ENCODE assay signal across 21 cellular contexts in the genomic region with DNA sequence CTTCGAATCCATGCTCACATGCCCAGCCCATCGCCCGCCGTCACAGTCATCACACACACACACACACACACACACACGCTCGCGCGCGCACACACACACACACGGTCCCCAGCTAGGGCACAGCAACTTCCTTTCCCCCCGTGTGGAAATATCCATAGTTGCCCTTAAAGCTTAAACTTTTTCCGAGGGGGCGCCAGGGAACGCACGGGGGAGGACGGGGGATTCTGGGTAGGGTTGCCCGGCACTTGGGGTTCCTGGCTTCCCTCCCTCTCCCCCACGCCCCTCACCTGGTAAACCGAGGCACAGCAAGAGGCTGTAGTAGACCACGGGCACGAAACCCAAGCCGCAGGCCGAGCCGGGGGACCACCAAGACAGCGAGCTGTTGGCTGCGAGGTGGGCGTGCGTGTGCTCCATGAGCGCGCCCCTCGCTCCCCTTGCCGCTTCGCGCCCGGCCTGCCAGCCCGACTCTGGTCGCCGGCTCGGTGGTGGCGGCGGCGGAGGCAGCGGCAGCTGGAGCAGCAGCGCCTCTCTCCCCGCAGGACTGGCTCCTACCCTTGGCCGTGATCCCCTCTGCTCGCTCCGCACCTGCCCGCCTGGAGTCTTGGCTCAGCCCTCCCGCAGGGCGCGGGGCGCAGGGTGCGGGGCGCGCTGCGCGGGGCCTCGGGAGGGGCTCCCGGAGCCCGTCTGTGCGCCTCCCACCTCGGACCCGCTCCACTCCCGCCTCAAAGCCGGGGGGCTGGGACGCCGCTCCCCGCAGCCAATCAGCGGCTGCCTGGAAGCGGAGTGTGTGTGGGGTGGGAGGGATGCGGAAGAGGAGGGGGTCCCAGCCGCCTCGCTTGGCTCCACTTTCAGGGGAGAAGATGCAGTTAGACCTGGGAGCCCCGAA. TPM values are rescaled to one million over a fixed set of nuclear protein-coding genes. Genes with fewer than 3 reads are reported as not detected.
A peak's percentile ranks its signal among the peaks of the same experiment; 100 is the strongest.
DNase-seq lines count a peak whose midpoint lies in the region; ATAC-seq and TF ChIP-seq lines count a peak whose summit lies in the region.
"Had no signal": no experiment of that assay in that cellular context is flagged by ENCODE, and none has a peak within 500 bp of the region (broad histone marks: within the 10 kb centered on the region; RNA-seq: fewer than 3 reads in every experiment).

A gene (minus strand): TSS at position 688 of the 886 bp plus-strand sequence. CDS start 274 bp downstream, at position 414.

- H3K27ac ChIP-seq in HUES48 (ENCODE audit: low read depth, low read length) (no peak within 1 kb of the TSS), endodermal cell (ENCODE audit: low read depth, low read length) (no peak within 1 kb of the TSS), mesodermal cell (ENCODE audit: low read depth, low read length, severe bottlenecking) (no peak within 1 kb of the TSS)
- H3K27ac ChIP-seq: SJCRH30, thyroid gland had no signal

- H3K4me1 ChIP-seq in HUES48 (ENCODE audit: control insufficient read depth, insufficient read depth, low read length) (peaks cover 15% of the 10 kb centered on the region; the same call in 1 of the 2 replicates), endodermal cell (ENCODE audit: control insufficient read depth, insufficient read depth, low read length) (no peaks in the 10 kb centered on the region), mesodermal cell (ENCODE audit: control insufficient read depth, insufficient read depth, low read length, poor library complexity, severe bottlenecking) (no peaks in the 10 kb centered on the region)
- H3K4me1 ChIP-seq: SJCRH30, thyroid gland had no signal

- H3K9ac ChIP-seq in HUES48 (ENCODE audit: low read depth, low read length) (no peak within 1 kb of the TSS; the same call in 1 of the 2 replicates), endodermal cell (ENCODE audit: extremely low read depth, low read length, poor library complexity, severe bottlenecking) (no peak within 1 kb of the TSS)

- no peaks in the 10 kb centered on the region for H3K36me3 ChIP-seq in HUES48 (ENCODE audit: control insufficient read depth, insufficient read depth, low read length)
- no peaks in the 10 kb centered on the region for H3K36me3 ChIP-seq in endodermal cell (ENCODE audit: control insufficient read depth, insufficient read depth, low read length)
- H3K36me3 ChIP-seq in mesodermal cell (ENCODE audit: control insufficient read depth, insufficient read depth, low read length) = no peaks in the 10 kb centered on the region
- H3K36me3 ChIP-seq: SJCRH30, thyroid gland had no signal

- DNase-seq in ELF-1 (ENCODE audit: low read depth, low spot score) (peak; percentile 14), endodermal cell (peak; percentile 84), C1 segment of cervical spinal cord (lab: John Stamatoyannopoulos, UW) (no peak)
- DNase-seq in activated CD4-positive, alpha-beta T cell treated with anti-CD3 and anti-CD28 coated beads, Interleukin-2, amount 10 ng/mL, durations not matched to agents 7 days and 5 days = no peak
- DNase-seq: activated CD4-positive, alpha-beta T cell treated with anti-CD3 and anti-CD28 coated beads, Interleukin-2, amount 50 U/mL, for 1 hour; DMS153; effector memory CD8-positive, alpha-beta T cell; immature natural killer cell; mammary epithelial cell; NCI-H187 treated with DMSO at 0.1 percent for 48 hours; SJCRH30; stimulated activated CD4-positive, alpha-beta T cell treated with anti-CD3 and anti-CD28 coated beads, Interleukin-2, amount 100 ng/mL, for 48 hours; stimulated activated CD8-positive, alpha-beta memory T cell treated with anti-CD3 and anti-CD28 coated beads, Interleukin-4, amount 100 ng/mL, for 48 hours; thyroid gland had no signal

- POLR2A ChIA-PET in activated CD4-positive, alpha-beta T cell treated with anti-CD3 and anti-CD28 coated beads, Interleukin-2, amount 10 ng/mL, durations not matched to agents 7 days and 5 days (lab: Charles Lee) = no interaction called here

- no peak for ATAC-seq in GM19324 (IDR thresholded peaks at IDR 0.05; ENCODE audit: low FRiP score, unreplicated experiment)
- no peak for ATAC-seq in GM21360 (IDR thresholded peaks at IDR 0.05; ENCODE audit: unreplicated experiment)
- ATAC-seq: effector memory CD8-positive, alpha-beta T cell had no signal

- H3K27me3 ChIP-seq in HUES48 (ENCODE audit: control insufficient read depth, insufficient read depth, low read length) (peaks cover 51% of the 10 kb centered on the region), endodermal cell (ENCODE audit: control insufficient read depth, insufficient read depth, low read length, poor library complexity, severe bottlenecking) (peaks cover 71% of the 10 kb centered on the region)
- H3K27me3 ChIP-seq: SJCRH30, thyroid gland had no signal

- H3K9me3 Mint-ChIP-seq in endodermal cell = peaks cover 5% of the 10 kb centered on the region
- peaks cover 1% of the 10 kb centered on the region for H3K9me3 Mint-ChIP-seq in activated CD4-positive, alpha-beta T cell treated with anti-CD3 and anti-CD28 coated beads, Interleukin-2, amount 10 ng/mL, durations not matched to agents 7 days and 5 days
- H3K9me3 Mint-ChIP-seq: activated naive CD4-positive, alpha-beta T cell treated with anti-CD3 and anti-CD28 coated beads, Interleukin-2, amount 50 U/mL, for 24 hours; effector memory CD8-positive, alpha-beta T cell had no signal

- peaks cover 8% of the 10 kb centered on the region for H3K4me1 Mint-ChIP-seq in endodermal cell
- H3K4me1 Mint-ChIP-seq in activated CD4-positive, alpha-beta T cell treated with anti-CD3 and anti-CD28 coated beads, Interleukin-2, amount 10 ng/mL, durations not matched to agents 7 days and 5 days = no peaks in the 10 kb centered on the region
- H3K4me1 Mint-ChIP-seq: activated naive CD4-positive, alpha-beta T cell treated with anti-CD3 and anti-CD28 coated beads, Interleukin-2, amount 50 U/mL, for 24 hours; immature natural killer cell had no signal

- no peaks in the 10 kb centered on the region for H3K36me3 Mint-ChIP-seq in endodermal cell (ENCODE audit: low read depth)
- no peaks in the 10 kb centered on the region for H3K36me3 Mint-ChIP-seq in activated CD4-positive, alpha-beta T cell treated with anti-CD3 and anti-CD28 coated beads, Interleukin-2, amount 10 ng/mL, durations not matched to agents 7 days and 5 days (ENCODE audit: low read depth)
- H3K36me3 Mint-ChIP-seq: activated naive CD4-positive, alpha-beta T cell treated with anti-CD3 and anti-CD28 coated beads, Interleukin-2, amount 50 U/mL, for 24 hours; immature natural killer cell had no signal

- peaks cover 79% of the 10 kb centered on the region for H3K27me3 Mint-ChIP-seq in endodermal cell (ENCODE audit: insufficient read depth)
- peaks cover 37% of the 10 kb centered on the region for H3K27me3 Mint-ChIP-seq in activated CD4-positive, alpha-beta T cell treated with anti-CD3 and anti-CD28 coated beads, Interleukin-2, amount 10 ng/mL, durations not matched to agents 7 days and 5 days

- H3K9me3 ChIP-seq in HUES48 (ENCODE audit: control insufficient read depth, insufficient read depth, low read length) = no peaks in the 10 kb centered on the region
- no peaks in the 10 kb centered on the region for H3K9me3 ChIP-seq in endodermal cell (ENCODE audit: control insufficient read depth, low read length)
- no peaks in the 10 kb centered on the region for H3K9me3 ChIP-seq in mesodermal cell (ENCODE audit: control insufficient read depth, low read length)
- H3K9me3 ChIP-seq: SJCRH30, thyroid gland had no signal

- CTCF ChIA-PET in activated CD4-positive, alpha-beta T cell treated with anti-CD3 and anti-CD28 coated beads, Interleukin-2, amount 10 ng/mL, durations not matched to agents 7 days and 5 days (lab: Charles Lee) = no interaction called here

- H3K4me3 ChIP-seq in HUES48 (ENCODE audit: low read depth, low read length) (peak within 1 kb of the TSS; percentile 68), endodermal cell (ENCODE audit: low read length) (peak within 1 kb of the TSS; percentile 77), mesodermal cell (ENCODE audit: extremely low read depth, insufficient read depth, low read length, poor library complexity, severe bottlenecking) (peak within 1 kb of the TSS; percentile 37)
- H3K4me3 ChIP-seq: SJCRH30, thyroid gland had no signal

- peak within 1 kb of the TSS; percentile 51 for H3K4me3 Mint-ChIP-seq in endodermal cell
- H3K4me3 Mint-ChIP-seq in activated CD4-positive, alpha-beta T cell treated with anti-CD3 and anti-CD28 coated beads, Interleukin-2, amount 10 ng/mL, durations not matched to agents 7 days and 5 days = no peak within 1 kb of the TSS
- H3K4me3 Mint-ChIP-seq: activated naive CD4-positive, alpha-beta T cell treated with anti-CD3 and anti-CD28 coated beads, Interleukin-2, amount 50 U/mL, for 24 hours; effector memory CD8-positive, alpha-beta T cell; immature natural killer cell had no signal

- TF ChIP-seq CTCF in endodermal cell (conservative IDR thresholded peaks at IDR 0.05) = no peak

- 0 to 1% methylated on average over 7 to 74 of the region's 75 CpGs for WGBS in endodermal cell (ENCODE audit: insufficient coverage in 1 of 2, insufficient read length in 1 of 2), 2 experiments
- WGBS in mesodermal cell (ENCODE audit: insufficient coverage in 2 of 2), 2 experiments = 0 to 1% methylated on average over 30 to 46 of the region's 75 CpGs

- H3K27ac Mint-ChIP-seq in endodermal cell = no peak within 1 kb of the TSS
- no peak within 1 kb of the TSS for H3K27ac Mint-ChIP-seq in activated CD4-positive, alpha-beta T cell treated with anti-CD3 and anti-CD28 coated beads, Interleukin-2, amount 10 ng/mL, durations not matched to agents 7 days and 5 days
- H3K27ac Mint-ChIP-seq: activated naive CD4-positive, alpha-beta T cell treated with anti-CD3 and anti-CD28 coated beads, Interleukin-2, amount 50 U/mL, for 24 hours; effector memory CD8-positive, alpha-beta T cell; immature natural killer cell had no signal

RNA-seq across cellular contexts. Expression of the gene that starts here (rescaled TPM):
- total RNA-seq in endodermal cell = not detected
- 0.50 TPM for polyA plus RNA-seq in endodermal cell (2013, experiment 1 of 2)
- 0.46 TPM for polyA plus RNA-seq in endodermal cell (2013, experiment 2 of 2)
- not detected for polyA plus RNA-seq in mesodermal cell (2013, experiment 1 of 2)
- not detected for polyA plus RNA-seq in mesodermal cell (2013, experiment 2 of 2)
- not detected for total RNA-seq in activated CD4-positive, alpha-beta T cell treated with anti-CD3 and anti-CD28 coated beads, Interleukin-2, amount 10 ng/mL, durations not matched to agents 7 days and 5 days
- total RNA-seq: LHCN-M2, mammary epithelial cell, SJCRH30, thyroid gland had no signal
- polyA plus RNA-seq: BJ, immature natural killer cell, mammary epithelial cell had no signal

Comparison
In these comparisons a context has a peak if more than half of its experiments do, and no peak if none do; other contexts are left out.
1. Peak in DNase-seq and H3K4me3 ChIP-seq in endodermal cell; RNA of the gene not detected or under 1 TPM.